ENCODE assay signal across 17 cellular contexts in genomic region chr18:77162580-77162979, GRCh38. TPM values are rescaled to one million over a fixed set of nuclear protein-coding genes. Genes with fewer than 3 reads are reported as not detected.
A peak's percentile ranks its signal among the peaks of the same experiment; 100 is the strongest.
DNase-seq lines count a peak whose midpoint lies in the region; ATAC-seq and TF ChIP-seq lines count a peak whose summit lies in the region.
"Had no signal": no experiment of that assay in that cellular context is flagged by ENCODE, and none has a peak within 500 bp of the region (broad histone marks: within the 10 kb centered on the region; RNA-seq: fewer than 3 reads in every experiment).

No MANE protein-coding gene starts in this region.

- no TSS peak for BruUV-seq in Caco-2 (replicated peaks; lab: Mats Ljungman, UMichigan)

- H3K36me3 Mint-ChIP-seq in Caco-2 (ENCODE audit: insufficient read depth, unreplicated experiment): no peaks in the 10 kb centered on the region

- in situ Hi-C loops in KBM-7 (cut with MboI; ENCODE audit: low pct_unique_long_range_greater_than_20kb, low sequenced_read_pairs): no loop called here

- H3K4me1 ChIP-seq in RWPE2 (ENCODE audit: insufficient read depth, poor library complexity, severe bottlenecking): peaks cover 15% of the 10 kb centered on the region
- H3K4me1 ChIP-seq in lower lobe of right lung: no peaks in the 10 kb centered on the region
- H3K4me1 ChIP-seq in Caco-2: no peaks in the 10 kb centered on the region

- no peaks in the 10 kb centered on the region for H3K4me1 Mint-ChIP-seq in Caco-2 (ENCODE audit: low read depth, unreplicated experiment)

- POLR2A ChIA-PET in Caco-2 (lab: Charles Lee): no interaction called here

- TF ChIP-seq CTCF in RWPE2 (IDR thresholded peaks at IDR 0.05; ENCODE audit: poor library complexity, severe bottlenecking): no peak
- no peak for TF ChIP-seq CTCF in fibroblast of mammary gland (conservative IDR thresholded peaks at IDR 0.05; ENCODE audit: control insufficient read depth, insufficient read depth, low read depth, low read length)
- no peak for TF ChIP-seq CTCF in lower lobe of right lung (IDR thresholded peaks at IDR 0.05)
- TF ChIP-seq CTCF in Caco-2 (IDR thresholded peaks at IDR 0.05; ENCODE audit: insufficient read depth in 1 of 2, low read depth in 1 of 2, low read length in 1 of 2, severe bottlenecking in 1 of 2, unreplicated experiment in 1 of 2): no peak

- H3K9me3 ChIP-seq in RWPE2 (ENCODE audit: severe bottlenecking): no peaks in the 10 kb centered on the region
- H3K9me3 ChIP-seq in lower lobe of right lung: no peaks in the 10 kb centered on the region
- H3K9me3 ChIP-seq in Caco-2: no peaks in the 10 kb centered on the region
- H3K9me3 ChIP-seq: HAP-1 had no signal

- no peaks in the 10 kb centered on the region for H3K9me3 Mint-ChIP-seq in Caco-2 (ENCODE audit: unreplicated experiment)

- DNase-seq in KBM-7: peak; percentile 21
- DNase-seq in RWPE2 (ENCODE audit: low spot score): no peak
- peak; percentile 41 for DNase-seq in fibroblast of mammary gland (ENCODE audit: low read depth)
- peak; percentile 20 for DNase-seq in skeletal muscle cell (ENCODE audit: low read depth)
- no peak for DNase-seq in lower lobe of right lung
- DNase-seq in Caco-2: no peak
- no peak for DNase-seq in dedifferentiated amniotic fluid mesenchymal stem cell (ENCODE audit: extremely low spot score)
- DNase-seq: ACHN, AML-193, DMS153, EL, Kasumi-1, NCI-H1417 treated with DMSO at 0.1 percent for 48 hours, NCI-H1930 had no signal

- H3K4me3 ChIP-seq in RWPE2 (ENCODE audit: severe bottlenecking) (no peak overlapping the region), fibroblast of mammary gland (ENCODE audit: control insufficient read depth, low read depth, low read length) (no peak overlapping the region), skeletal muscle cell (ENCODE audit: low read depth, low read length) (no peak overlapping the region), lower lobe of right lung (no peak overlapping the region), Caco-2 (ENCODE audit: low read depth, low read length) (no peak overlapping the region)
- H3K4me3 ChIP-seq: HAP-1 had no signal

- H3K27ac Mint-ChIP-seq in Caco-2 (ENCODE audit: unreplicated experiment): no peak overlapping the region

- intact Hi-C loops in lower lobe of right lung (cut with DNase I) (no loop called here), Caco-2 (cut with micrococcal nuclease; ENCODE audit: unreplicated experiment) (no loop called here)

- H3K27ac ChIP-seq in RWPE2 (ENCODE audit: poor library complexity, severe bottlenecking) (peak overlapping the region; percentile 71), lower lobe of right lung (no peak overlapping the region)
- H3K27ac ChIP-seq: RWPE1 had no signal

- H3K27me3 Mint-ChIP-seq in Caco-2 (ENCODE audit: insufficient read depth, unreplicated experiment): peaks cover 4% of the 10 kb centered on the region

- H3K27me3 ChIP-seq in RWPE2 (ENCODE audit: insufficient read depth, poor library complexity, severe bottlenecking): no peaks in the 10 kb centered on the region
- H3K27me3 ChIP-seq in lower lobe of right lung (ENCODE audit: low read depth): peaks cover 4% of the 10 kb centered on the region
- no peaks in the 10 kb centered on the region for H3K27me3 ChIP-seq in Caco-2 (replicated peaks; ENCODE audit: control insufficient read depth, insufficient read depth, low read length)

- no peak overlapping the region for H3K4me3 Mint-ChIP-seq in Caco-2 (ENCODE audit: unreplicated experiment)
- H3K4me3 Mint-ChIP-seq: CD14-positive monocyte had no signal

- ATAC-seq in RWPE2 (ENCODE audit: low read depth) (peak; percentile 34; the same call in 1 of the 3 replicates), lower lobe of right lung (no peak)

- H3K36me3 ChIP-seq in RWPE2 (ENCODE audit: low read depth): no peaks in the 10 kb centered on the region
- no peaks in the 10 kb centered on the region for H3K36me3 ChIP-seq in lower lobe of right lung
- no peaks in the 10 kb centered on the region for H3K36me3 ChIP-seq in Caco-2 (ENCODE audit: control insufficient read depth, insufficient read depth, low read length)
- H3K36me3 ChIP-seq: HAP-1 had no signal

- CTCF ChIA-PET in Caco-2 (lab: Charles Lee): no interaction called here

RNA-seq across cellular contexts. Expression of gene MBP, which starts 30.0 kb away (rescaled TPM):
- total RNA-seq in lower lobe of right lung (90.6 TPM), Caco-2 (2022) (7.9 and 11.4 TPM in 2 replicates)

Comparison
In these comparisons a context has a peak if more than half of its experiments do, and no peak if none do; other contexts are left out.
1. DNase-seq: peak in KBM-7 (single experiment), fibroblast of mammary gland (single experiment) and skeletal muscle cell (single experiment); none in RWPE2 (single experiment), lower lobe of right lung (single experiment), Caco-2 (0 of 2) and dedifferentiated amniotic fluid mesenchymal stem cell (single experiment).